Comparison of ENCODE assay signal across 15 cellular contexts in the genomic region with DNA sequence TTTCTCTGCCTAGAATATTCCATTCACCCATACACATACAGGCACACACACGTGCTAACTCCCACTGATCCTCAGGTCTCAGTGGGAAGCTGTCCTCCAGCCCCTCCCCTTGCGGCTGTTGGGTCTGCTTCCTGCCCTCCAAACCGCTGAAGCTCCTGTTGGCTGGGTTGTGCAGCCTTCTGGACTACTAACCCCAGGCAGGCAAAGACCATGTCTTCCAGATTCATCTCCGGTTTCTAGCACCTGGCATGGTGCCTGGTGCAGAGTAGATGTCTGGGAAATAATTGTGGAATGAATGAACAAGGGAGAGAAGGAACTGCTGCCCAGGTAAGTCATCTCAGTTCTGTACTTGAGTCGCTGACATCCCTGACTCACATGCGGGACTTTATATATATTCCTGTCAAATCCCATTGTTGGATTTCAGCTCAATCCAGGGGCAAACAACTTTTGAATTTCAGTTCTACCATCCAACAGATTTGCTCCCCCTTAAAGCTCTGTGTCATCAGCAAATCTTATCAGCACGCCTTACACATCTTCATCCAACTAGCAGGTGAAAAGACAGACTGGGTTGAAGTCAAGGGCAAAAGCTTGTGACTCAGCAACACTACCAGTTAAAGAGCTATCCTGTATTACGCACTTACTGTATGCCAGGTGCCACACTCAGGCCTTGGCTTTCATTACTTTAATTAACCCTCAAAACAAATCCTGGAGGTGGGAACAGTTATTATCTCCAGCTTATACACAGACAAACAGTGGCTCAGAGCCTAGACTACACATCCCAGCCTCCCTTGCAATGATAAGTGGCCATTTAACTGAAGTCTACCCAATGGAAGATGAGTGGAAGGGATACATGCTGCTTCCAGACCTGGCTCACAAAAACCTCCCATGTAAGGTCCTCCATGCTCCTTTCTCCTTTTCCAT. TPM values are rescaled to one million over a fixed set of nuclear protein-coding genes. Genes with fewer than 3 reads are reported as not detected.
DNase-seq lines count a peak whose midpoint lies in the region; FAIRE-seq and TF ChIP-seq lines count a peak whose summit lies in the region.
"Had no signal": no experiment of that assay in that cellular context is flagged by ENCODE, and none has a peak within 500 bp of the region (broad histone marks: within the 10 kb centered on the region; RNA-seq: fewer than 3 reads in every experiment).

No MANE protein-coding gene starts in this region.

- no peak for FAIRE-seq in bronchial epithelial cell (lab: Jason Lieb, UNC)

- TF ChIP-seq CTCF in BE2C (IDR thresholded peaks at IDR 0.05; ENCODE audit: low read depth, low read length) (no peak), bronchial epithelial cell (IDR thresholded peaks at IDR 0.05; ENCODE audit: insufficient read depth, low read length, severe bottlenecking) (no peak), spleen (IDR thresholded peaks at IDR 0.05 in 8 of 11, conservative IDR thresholded peaks at IDR 0.05 in 3 of 11) (no peak)

- no peak overlapping the region for H3K27ac ChIP-seq in spleen
- H3K27ac ChIP-seq: gastroesophageal sphincter, neural progenitor cell, upper lobe of right lung had no signal

- H3K36me3 ChIP-seq in BE2C, result no peaks in the 10 kb centered on the region
- H3K36me3 ChIP-seq in bronchial epithelial cell (ENCODE audit: control insufficient read depth, insufficient read depth, low read length), result no peaks in the 10 kb centered on the region
- no peaks in the 10 kb centered on the region for H3K36me3 ChIP-seq in spleen
- H3K36me3 ChIP-seq: neural progenitor cell, upper lobe of right lung had no signal

- H3K27me3 ChIP-seq in BE2C, result no peaks in the 10 kb centered on the region
- H3K27me3 ChIP-seq in bronchial epithelial cell (ENCODE audit: control insufficient read depth, insufficient read depth, low read length), result no peaks in the 10 kb centered on the region
- peaks cover 0 to 44% (median 3%) of the 10 kb centered on the region in 7 donors for H3K27me3 ChIP-seq in spleen (replicated peaks in 1 of 7)

- intact Hi-C loops in spleen (cut with DNase I; ENCODE audit: low total_unique reads), result no loop called here

- DNase-seq in BE2C (peak; percentile 60), M059J (ENCODE audit: low read depth) (peak; percentile 53), NCI-H510A treated with DMSO at 0.1 percent for 48 hours (lab: John Stamatoyannopoulos, UW) (peak; percentile 82), bronchial epithelial cell (ENCODE audit: low read depth) (peak; percentile 75), NCI-H187 treated with DMSO at 0.1 percent for 48 hours (lab: John Stamatoyannopoulos, UW) (no peak), occipital lobe (lab: John Stamatoyannopoulos, UW) (no peak), spleen (no peak), middle frontal gyrus (ENCODE audit: extremely low spot score, low spot score) (no peak)
- DNase-seq: DMS53; stimulated activated CD8-positive, alpha-beta memory T cell treated with anti-CD3 and anti-CD28 coated beads, Interleukin-4, amount 100 ng/mL, for 48 hours; T-helper 9 cell; upper lobe of right lung had no signal

- WGBS in spleen, 5 donors, result 54 to 64% (median 61%) methylated on average over 8 of the region's 8 CpGs

- peaks cover 22% of the 10 kb centered on the region for H3K4me1 ChIP-seq in BE2C
- peaks cover 13 to 33% (median 25%) of the 10 kb centered on the region in 6 donors for H3K4me1 ChIP-seq in spleen

- H3K4me3 ChIP-seq in BE2C (ENCODE audit: low read depth, low read length) (no peak overlapping the region), bronchial epithelial cell (ENCODE audit: low read depth, low read length) (no peak overlapping the region), spleen (no peak overlapping the region)
- H3K4me3 ChIP-seq: gastroesophageal sphincter, neural progenitor cell, upper lobe of right lung had no signal

- H3K9me3 ChIP-seq in BE2C (no peaks in the 10 kb centered on the region), spleen (no peaks in the 10 kb centered on the region)
- H3K9me3 ChIP-seq: gastroesophageal sphincter, upper lobe of right lung had no signal

- no peak for TF ChIP-seq POLR2A in spleen (IDR thresholded peaks at IDR 0.05)

RNA-seq across cellular contexts. Expression of a gene that starts 51.1 kb away (rescaled TPM):
- polyA plus RNA-seq in BE2C (2012; ENCODE audit: insufficient read depth, insufficient read length, low read depth), result 58.7 TPM
- not detected in 2 replicates for total RNA-seq in M059J (2014; rRNA removed; shearing (Covaris generic))
- total RNA-seq in bronchial epithelial cell (under 0.01 and 0.64 TPM in 2 replicates), occipital lobe (24.5 TPM), spleen (1 to 10 TPM in 4 of 7 donors, under 1 TPM in 3; 0.32 to 3.5 (median 2.1) TPM)
- polyA plus RNA-seq in spleen, result 1 to 10 TPM in 1 of 3 donors, under 1 TPM in 2; 0.41 to 2.5 (median 0.98) TPM
- total RNA-seq: LHCN-M2 had no signal

Comparison
In these comparisons a context has a peak if more than half of its experiments do, and no peak if none do; other contexts are left out.
1. DNase-seq: peak in BE2C (single experiment), M059J (single experiment), NCI-H510A treated with DMSO at 0.1 percent for 48 hours (single experiment) and bronchial epithelial cell (single experiment); none in NCI-H187 treated with DMSO at 0.1 percent for 48 hours (single experiment), occipital lobe (single experiment), spleen (single experiment) and middle frontal gyrus (single experiment).